15 cellular contexts compared by ENCODE assay signal in the genomic region with DNA sequence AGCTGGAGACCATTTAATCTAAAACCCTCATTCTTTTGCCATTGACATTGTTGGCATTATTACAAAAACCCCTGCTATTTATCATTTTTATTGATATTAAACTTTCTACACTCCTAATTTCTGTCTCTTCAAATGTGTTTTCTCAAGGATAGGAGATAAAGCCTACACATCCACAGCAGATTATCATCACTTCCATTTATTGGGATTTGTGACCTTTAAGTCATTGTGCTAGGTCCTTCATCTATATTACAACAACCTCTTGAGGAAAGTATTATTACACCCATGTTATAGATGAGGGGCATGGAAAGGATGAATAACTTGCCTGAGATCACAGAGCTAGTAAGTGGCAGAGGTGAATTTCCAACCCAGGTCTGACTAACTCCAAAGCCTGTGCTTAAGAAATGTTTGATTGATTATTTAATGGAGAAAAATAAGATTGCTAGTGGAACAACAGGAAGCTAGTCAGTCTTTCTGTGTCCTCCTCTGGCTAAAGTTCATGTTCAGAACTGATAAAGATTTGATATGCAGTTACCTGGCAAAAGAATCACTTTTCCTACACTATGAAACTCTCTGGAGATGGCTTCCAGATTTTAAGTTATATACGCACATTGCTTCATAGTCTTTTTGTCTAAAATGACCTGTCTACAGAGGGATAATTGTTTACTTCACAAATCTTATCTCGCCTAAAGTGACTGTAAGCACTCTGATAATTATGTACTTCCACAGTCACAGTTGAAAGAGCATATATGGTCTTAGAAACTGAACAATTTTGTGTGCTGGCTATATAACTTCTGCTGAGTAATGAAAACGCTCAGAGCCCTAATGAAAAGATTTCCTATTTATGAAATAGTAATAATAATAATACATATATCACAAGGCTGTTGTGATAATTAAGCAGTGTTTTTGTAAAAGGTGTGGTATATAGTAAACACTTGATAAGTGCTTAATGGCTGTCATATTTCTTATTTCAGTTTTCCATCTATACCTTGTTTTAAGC. TPM values are rescaled to one million over a fixed set of nuclear protein-coding genes. Genes with fewer than 3 reads are reported as not detected.
DNase-seq lines count a peak whose midpoint lies in the region; ATAC-seq, FAIRE-seq and TF ChIP-seq lines count a peak whose summit lies in the region.
"Had no signal": no experiment of that assay in that cellular context is flagged by ENCODE, and none has a peak within 500 bp of the region (broad histone marks: within the 10 kb centered on the region; RNA-seq: fewer than 3 reads in every experiment).

No MANE protein-coding gene starts in this region.

- no peaks in the 10 kb centered on the region for H3K27me3 ChIP-seq in Caco-2 (replicated peaks; ENCODE audit: control insufficient read depth, insufficient read depth, low read length)
- H3K27me3 ChIP-seq in K562 (ENCODE audit: control insufficient read depth in 2 of 2, insufficient read depth in 2 of 2, low read length in 2 of 2) = peaks cover 5 to 8% of the 10 kb centered on the region in 2 experiments; a peak in 4 of 5 replicates
- H3K27me3 ChIP-seq in liver (ENCODE audit: control insufficient read depth in 4 of 4, insufficient read depth in 4 of 4, low read length in 3 of 4) = no peaks in the 10 kb centered on the region
- no peaks in the 10 kb centered on the region for H3K27me3 ChIP-seq in small intestine (ENCODE audit: control insufficient read depth in 2 of 2, insufficient read depth in 2 of 2, low read length in 2 of 2)
- H3K27me3 ChIP-seq: BLaER1 had no signal

- H3K27me3 Mint-ChIP-seq in Caco-2 (ENCODE audit: insufficient read depth, unreplicated experiment) = no peaks in the 10 kb centered on the region
- H3K27me3 Mint-ChIP-seq: CD8-positive, alpha-beta memory T cell had no signal

- H3K9me3 ChIP-seq in Caco-2 (no peaks in the 10 kb centered on the region), K562 (replicated peaks; ENCODE audit: control insufficient read depth, insufficient read depth, low read depth, low read length) (no peaks in the 10 kb centered on the region), liver (ENCODE audit: control insufficient read depth in 4 of 4, low read length in 3 of 4) (no peaks in the 10 kb centered on the region), small intestine (ENCODE audit: control insufficient read depth, low read depth) (no peaks in the 10 kb centered on the region)
- H3K9me3 ChIP-seq: BLaER1 had no signal

- H3K4me1 Mint-ChIP-seq in Caco-2 (ENCODE audit: low read depth, unreplicated experiment) = peaks cover 31% of the 10 kb centered on the region
- H3K4me1 Mint-ChIP-seq: CD8-positive, alpha-beta memory T cell had no signal

- in situ Hi-C loops in K562 (cut with MboI) = no loop called here

- H3K9me1 ChIP-seq in K562 (ENCODE audit: control insufficient read depth, insufficient read depth, low read length) = no peaks in the 10 kb centered on the region

- ATAC-seq in K562 = no peak
- ATAC-seq in SK-N-SH treated with all-trans-retinoic acid at 6 μM for 48 hours = no peak
- ATAC-seq: HCT116 had no signal

- H4K20me1 ChIP-seq in K562 (replicated peaks; ENCODE audit: control insufficient read depth, insufficient read depth, low read length) = no peaks in the 10 kb centered on the region
- H4K20me1 ChIP-seq: BLaER1 had no signal

- TF ChIP-seq POLR2A in K562 (conservative IDR thresholded peaks at IDR 0.05) = no peak

- peaks cover 43% of the 10 kb centered on the region for H3K4me1 ChIP-seq in Caco-2
- 0 out of 5 replicates have a peak, but pooled peaks cover 0 to 3% of the 10 kb centered on the region in 2 experiments for H3K4me1 ChIP-seq in K562 (replicated peaks in 1 of 2; ENCODE audit: control insufficient read depth in 2 of 2, insufficient read depth in 2 of 2, low read length in 2 of 2)
- H3K4me1 ChIP-seq in liver (ENCODE audit: control insufficient read depth in 4 of 4, insufficient read depth in 4 of 4, low read length in 3 of 4) = peaks cover 6 to 41% (median 32%) of the 10 kb centered on the region in 4 donors
- H3K4me1 ChIP-seq in small intestine (ENCODE audit: control insufficient read depth in 2 of 2, insufficient read depth in 1 of 2, low read depth in 1 of 2, low read length in 1 of 2) = peaks cover 5 to 8% of the 10 kb centered on the region in 2 donors

- TF ChIP-seq EP300 in K562 (IDR thresholded peaks at IDR 0.05; ENCODE audit: low read length) = no peak

- H3K9me3 Mint-ChIP-seq in Caco-2 (ENCODE audit: unreplicated experiment) = no peaks in the 10 kb centered on the region
- H3K9me3 Mint-ChIP-seq: CD8-positive, alpha-beta memory T cell had no signal

- no peaks in the 10 kb centered on the region for H3K36me3 Mint-ChIP-seq in Caco-2 (ENCODE audit: insufficient read depth, unreplicated experiment)

- no peaks in the 10 kb centered on the region for H3K79me2 ChIP-seq in K562 (ENCODE audit: control insufficient read depth, insufficient read depth, low read length)

- H3K27ac ChIP-seq in K562 (ENCODE audit: extremely low read depth, low read depth, low read length) (no peak overlapping the region), liver (ENCODE audit: low read depth in 1 of 2, low read length in 2 of 2) (no peak overlapping the region), small intestine (ENCODE audit: low read depth in 1 of 2, low read length in 1 of 2) (peak overlapping the region in 1 of 2 donors; percentile 32)
- H3K27ac ChIP-seq: BLaER1, GM23248 had no signal

- H3K9ac ChIP-seq in K562 (ENCODE audit: insufficient read depth in 1 of 2, low read depth in 2 of 2, low read length in 2 of 2) (no peak overlapping the region), liver (ENCODE audit: low read depth in 1 of 2, low read length in 2 of 2) (peak overlapping the region in 1 of 2 donors; percentile 44)
- H3K9ac ChIP-seq: BLaER1, GM23248 had no signal

- FAIRE-seq in K562 (lab: Jason Lieb, UNC) (no peak), small intestine (lab: Jason Lieb, UNC) (peak; percentile 19), HTR-8/SVneo (lab: Jason Lieb, UNC) (no peak)
- FAIRE-seq: H54 had no signal

- H3K27ac Mint-ChIP-seq in Caco-2 (ENCODE audit: unreplicated experiment) = peak overlapping the region; percentile 69
- H3K27ac Mint-ChIP-seq: CD8-positive, alpha-beta memory T cell had no signal

- TF ChIP-seq RAD21 in K562 (CRISPR knock-in tag; conservative IDR thresholded peaks at IDR 0.05 in 1 of 2, IDR thresholded peaks at IDR 0.05 in 1 of 2) (no peak), liver (IDR thresholded peaks at IDR 0.05) (peak; percentile 17 to 18)

- peaks cover 2% of the 10 kb centered on the region; the same call in 1 of the 2 replicates for H3K36me3 ChIP-seq in Caco-2 (ENCODE audit: control insufficient read depth, insufficient read depth, low read length)
- H3K36me3 ChIP-seq in K562 (ENCODE audit: control insufficient read depth, insufficient read depth, low read length) = no peaks in the 10 kb centered on the region
- peaks cover 2 to 59% (median 39%) of the 10 kb centered on the region in 4 donors for H3K36me3 ChIP-seq in liver (ENCODE audit: control insufficient read depth in 4 of 4, insufficient read depth in 3 of 4, low read depth in 1 of 4, low read length in 3 of 4)
- H3K36me3 ChIP-seq in small intestine (ENCODE audit: control insufficient read depth in 2 of 2, insufficient read depth in 2 of 2, low read length in 2 of 2) = peaks cover 0 to 10% of the 10 kb centered on the region in 2 donors
- H3K36me3 ChIP-seq: BLaER1 had no signal

- no TSS peak for BruUV-seq in Caco-2 (replicated peaks; lab: Mats Ljungman, UMichigan)
- BruUV-seq in K562 (replicated peaks; lab: Mats Ljungman, UMichigan) = no TSS peak

- TF ChIP-seq CTCF in Caco-2 (IDR thresholded peaks at IDR 0.05; ENCODE audit: insufficient read depth in 1 of 2, low read depth in 1 of 2, low read length in 1 of 2, severe bottlenecking in 1 of 2, unreplicated experiment in 1 of 2) = no peak
- no peak for TF ChIP-seq CTCF in K562 (IDR thresholded peaks at IDR 0.05 in 2 of 3, conservative IDR thresholded peaks at IDR 0.05 in 1 of 3; ENCODE audit: insufficient read depth in 2 of 3, low read depth in 1 of 3, low read length in 3 of 3)
- no peak for TF ChIP-seq CTCF in liver (IDR thresholded peaks at IDR 0.05; ENCODE audit: low read depth, low read length, missing input control)

- intact Hi-C loops in Caco-2 (cut with micrococcal nuclease; ENCODE audit: unreplicated experiment) (loop anchor here (2.0 kb wide), 1 partner anchor 29 kb away; no protein-coding TSS in a partner anchor), K562 (cut with micrococcal nuclease) (no loop called here)

- H3K4me3 ChIP-seq in Caco-2 (ENCODE audit: low read depth, low read length) (no peak overlapping the region), K562 (no peak overlapping the region), liver (ENCODE audit: low read depth in 1 of 3, low read length in 3 of 3) (no peak overlapping the region), small intestine (ENCODE audit: low read depth in 1 of 2, low read length in 2 of 2) (no peak overlapping the region)
- H3K4me3 ChIP-seq: BLaER1, GM23248 had no signal

- DNase-seq in Caco-2 (no peak), K562 (ENCODE audit: extremely low read depth in 1 of 4, low spot score in 3 of 4) (no peak), small intestine (peak; percentile 69), HTR-8/SVneo (ENCODE audit: insufficient read length, low spot score) (no peak)
- DNase-seq in stimulated activated CD4-positive, alpha-beta T cell treated with anti-CD3 and anti-CD28 coated beads, Interleukin-4, amount 100 ng/mL, for 24 hours = no peak
- DNase-seq: AML-193; CD8-positive, alpha-beta memory T cell; GM23248; KBM-7 had no signal

- H3K4me3 Mint-ChIP-seq in Caco-2 (ENCODE audit: unreplicated experiment) = no peak overlapping the region
- H3K4me3 Mint-ChIP-seq: CD8-positive, alpha-beta memory T cell had no signal

- no peak overlapping the region for H3K4me2 ChIP-seq in K562 (ENCODE audit: insufficient read depth, low read length)
- H3K4me2 ChIP-seq: BLaER1 had no signal

- CTCF ChIA-PET in Caco-2 (lab: Charles Lee) (interaction anchor here (1.7 kb wide), 1 partner anchor 32 kb away, joined by 4 read pairs; the partner anchor contains the start of gene CHD1L), K562 (lab: Yijun Ruan, JAX; ENCODE audit: low intra/inter-chr PET ratio) (no interaction called here)

- no peak overlapping the region for H2AFZ ChIP-seq in K562 (ENCODE audit: low read depth, low read length)
- H2AFZ ChIP-seq: GM23248 had no signal

- WGBS in K562 (ENCODE audit: insufficient coverage, low coverage, missing lambda C conversion rate) = 0% methylated on average over 3 of the region's 3 CpGs
- 69% methylated on average over 3 of the region's 3 CpGs for WGBS in liver
- WGBS in small intestine, 3 donors = 18 to 69% (median 40%) methylated on average over 3 of the region's 3 CpGs

- POLR2A ChIA-PET in Caco-2 (lab: Charles Lee) (no interaction called here), K562 (lab: Yijun Ruan, JAX) (interaction anchor here (0.7 kb wide), 1 partner anchor 9 kb away, joined by 3 read pairs; no protein-coding TSS in a partner anchor)

RNA-seq across cellular contexts. Expression of gene FMO5, which starts 15.0 kb away (rescaled TPM):
- total RNA-seq in Caco-2 (2022) (1.9 and 2.0 TPM in 2 replicates), K562 (2014; rRNA removed) (0.08 TPM in 1 of 2 replicates, not detected in the other), K562 (2014; rRNA removed; fragmentation: Illumina TruSeq; extraction: Trizol) (0.22 and 0.51 TPM in 2 replicates), K562 (2015; rRNA removed; fragmentation: Illumina TruSeq; extraction: Trizol) (0.60 and 0.69 TPM in 2 replicates), K562 (2021) (0.22 and 0.25 TPM in 2 replicates), liver (100 to 1,000 TPM in 1 of 2 donors, 10 to 100 TPM in 1; 75.5 to 152 TPM)
- total RNA-seq in K562 (2011; cell fraction: chromatin; rRNA removed; ENCODE audit: low replicate concordance) = not detected in 2 replicates
- total RNA-seq in K562 (2011; cell fraction: nucleolus; rRNA removed) = 0.17 TPM in 1 of 2 replicates, not detected in the other
- 0.22 TPM in 1 of 2 replicates, not detected in the other for total RNA-seq in K562 (2011; cell fraction: nucleoplasm; rRNA removed)
- polyA plus RNA-seq in K562 (2011; rRNA removed) (0.11 and 0.13 TPM in 2 replicates), K562 (2014; fragmentation: Illumina TruSeq; extraction: Trizol) (0.29 and 0.40 TPM in 2 replicates), K562 (2014; fragmentation: Nextera tagmentation; extraction: Ambion mirVana) (under 1 TPM; 0.11 to 0.15 TPM), K562 (2014; rRNA removed) (0.04 and 0.16 TPM in 2 replicates), liver (100 to 1,000 TPM in 1 of 2 donors, 10 to 100 TPM in 1; 36.0 to 123 TPM), small intestine (100 to 1,000 TPM in 1 of 3 donors, 10 to 100 TPM in 2; 15.3 to 115 (median 85.1) TPM)
- not detected in 2 replicates for polyA plus RNA-seq in K562 (2011; cell fraction: cytosol; rRNA removed)
- polyA plus RNA-seq in K562 (2011; cell fraction: nucleus; rRNA removed) = 0.13 and 0.29 TPM in 2 replicates
- 0.52 and 0.57 TPM in 2 replicates for polyA plus RNA-seq in K562 (2012)
- 0.09 TPM in 1 of 2 replicates, not detected in the other for polyA minus RNA-seq in K562 (2011; rRNA and poly(A)+ RNA removed)
- polyA minus RNA-seq in K562 (2011; cell fraction: cytosol; rRNA and poly(A)+ RNA removed) = not detected in 2 replicates
- 0.11 and 0.27 TPM in 2 replicates for polyA minus RNA-seq in K562 (2011; cell fraction: nucleus; rRNA and poly(A)+ RNA removed)
- total RNA-seq: HT1080 had no signal

RNA-seq across cellular contexts. Expression of gene CHD1L, which starts 32.4 kb away (rescaled TPM):
- total RNA-seq in Caco-2 (2022) = 55.4 and 56.2 TPM in 2 replicates
- total RNA-seq in K562 (2011; cell fraction: chromatin; rRNA removed; ENCODE audit: low replicate concordance) = 63.2 and 127 TPM in 2 replicates
- 24.7 and 31.3 TPM in 2 replicates for total RNA-seq in K562 (2011; cell fraction: nucleolus; rRNA removed)
- total RNA-seq in K562 (2011; cell fraction: nucleoplasm; rRNA removed) = 38.4 and 43.6 TPM in 2 replicates
- total RNA-seq in K562 (2014; rRNA removed) = 48.0 and 50.0 TPM in 2 replicates
- total RNA-seq in K562 (2014; rRNA removed; fragmentation: Illumina TruSeq; extraction: Trizol) = 66.4 and 70.5 TPM in 2 replicates
- 56.7 and 59.1 TPM in 2 replicates for total RNA-seq in K562 (2015; rRNA removed; fragmentation: Illumina TruSeq; extraction: Trizol)
- total RNA-seq in K562 (2021) = 55.3 and 59.3 TPM in 2 replicates
- 60.4 and 93.3 TPM in 2 replicates for polyA plus RNA-seq in K562 (2011; rRNA removed)
- polyA plus RNA-seq in K562 (2011; cell fraction: cytosol; rRNA removed) = 19.1 and 31.4 TPM in 2 replicates
- polyA plus RNA-seq in K562 (2011; cell fraction: nucleus; rRNA removed) = 75.8 and 85.1 TPM in 2 replicates
- 39.4 and 46.9 TPM in 2 replicates for polyA plus RNA-seq in K562 (2012)
- 51.8 and 57.5 TPM in 2 replicates for polyA plus RNA-seq in K562 (2014; fragmentation: Illumina TruSeq; extraction: Trizol)
- 10 to 100 TPM; 25.0 to 38.9 TPM for polyA plus RNA-seq in K562 (2014; fragmentation: Nextera tagmentation; extraction: Ambion mirVana)
- 64.6 and 66.2 TPM in 2 replicates for polyA plus RNA-seq in K562 (2014; rRNA removed)
- polyA minus RNA-seq in K562 (2011; rRNA and poly(A)+ RNA removed) = 55.1 and 62.4 TPM in 2 replicates
- polyA minus RNA-seq in K562 (2011; cell fraction: cytosol; rRNA and poly(A)+ RNA removed) = 19.7 and 29.3 TPM in 2 replicates
- 29.9 and 37.3 TPM in 2 replicates for polyA minus RNA-seq in K562 (2011; cell fraction: nucleus; rRNA and poly(A)+ RNA removed)
- 10 to 100 TPM; 22.3 to 23.8 TPM for total RNA-seq in liver
- polyA plus RNA-seq in liver = 10 to 100 TPM; 14.1 to 19.9 TPM
- polyA plus RNA-seq in small intestine = 10 to 100 TPM; 20.6 to 71.3 (median 37.0) TPM

RNA-seq across cellular contexts. Expression of gene PRKAB2, which starts 37.9 kb away (rescaled TPM):
- total RNA-seq in Caco-2 (2022) = 30.1 and 31.5 TPM in 2 replicates
- total RNA-seq in K562 (2011; cell fraction: chromatin; rRNA removed; ENCODE audit: low replicate concordance) = 14.2 and 26.6 TPM in 2 replicates
- 10.5 and 12.4 TPM in 2 replicates for total RNA-seq in K562 (2011; cell fraction: nucleolus; rRNA removed)
- 20.8 and 36.7 TPM in 2 replicates for total RNA-seq in K562 (2011; cell fraction: nucleoplasm; rRNA removed)
- total RNA-seq in K562 (2014; rRNA removed) = 5.5 and 7.7 TPM in 2 replicates
- total RNA-seq in K562 (2014; rRNA removed; fragmentation: Illumina TruSeq; extraction: Trizol) = 9.6 and 10.0 TPM in 2 replicates
- total RNA-seq in K562 (2015; rRNA removed; fragmentation: Illumina TruSeq; extraction: Trizol) = 6.5 and 7.9 TPM in 2 replicates
- total RNA-seq in K562 (2021) = 8.6 and 8.9 TPM in 2 replicates
- 20.6 and 20.8 TPM in 2 replicates for polyA plus RNA-seq in K562 (2011; rRNA removed)
- polyA plus RNA-seq in K562 (2011; cell fraction: cytosol; rRNA removed) = 5.2 and 9.3 TPM in 2 replicates
- 37.0 and 57.7 TPM in 2 replicates for polyA plus RNA-seq in K562 (2011; cell fraction: nucleus; rRNA removed)
- 5.3 and 18.1 TPM in 2 replicates for polyA plus RNA-seq in K562 (2012)
- polyA plus RNA-seq in K562 (2014; fragmentation: Illumina TruSeq; extraction: Trizol) = 10.5 and 11.4 TPM in 2 replicates
- polyA plus RNA-seq in K562 (2014; fragmentation: Nextera tagmentation; extraction: Ambion mirVana) = 1 to 10 TPM; 2.3 to 4.0 TPM
- 7.8 and 7.9 TPM in 2 replicates for polyA plus RNA-seq in K562 (2014; rRNA removed)
- polyA minus RNA-seq in K562 (2011; rRNA and poly(A)+ RNA removed) = 10.4 and 11.6 TPM in 2 replicates
- 3.3 and 4.2 TPM in 2 replicates for polyA minus RNA-seq in K562 (2011; cell fraction: cytosol; rRNA and poly(A)+ RNA removed)
- polyA minus RNA-seq in K562 (2011; cell fraction: nucleus; rRNA and poly(A)+ RNA removed) = 12.8 and 18.7 TPM in 2 replicates
- total RNA-seq in liver = 10 to 100 TPM; 14.8 to 24.8 TPM
- 10 to 100 TPM; 13.6 to 13.9 TPM for polyA plus RNA-seq in liver
- 10 to 100 TPM in 2 of 3 donors, 1 to 10 TPM in 1; 8.1 to 44.1 (median 20.8) TPM for polyA plus RNA-seq in small intestine

Comparison
In these comparisons a context has a peak if more than half of its experiments do, and no peak if none do; other contexts are left out.
1. RNA of gene FMO5, which starts 15.0 kb away (total RNA-seq): 75.5 to 152 TPM in liver; 1.9 to 2.0 TPM in Caco-2 and 0.08 to 0.69 TPM in K562; every median in the first group is over 10 times any median in the second.